ENCODE assay signal across 10 cellular contexts in genomic region chr18:3323900-3324299, GRCh38.
DNase-seq lines count a peak whose midpoint lies in the region; ATAC-seq lines count a peak whose summit lies in the region.
"Had no signal": no experiment of that assay in that cellular context is flagged by ENCODE, and none has a peak within 500 bp of the region (broad histone marks: within the 10 kb centered on the region; RNA-seq: fewer than 3 reads in every experiment).

No MANE protein-coding gene starts in this region.

- H3K4me3 Mint-ChIP-seq in activated T-helper 17 cell treated with anti-CD3 and anti-CD28 coated beads, Interleukin-2, amount 50 U/mL, for 72 hours, result peak overlapping the region; percentile 4
- H3K4me3 Mint-ChIP-seq in stimulated activated naive B cell treated with anti-CD40 and anti-IgM and Interleukin-4, amounts not matched to agents 10 μg/mL and 1 μg/mL and 100 μg/mL, for 72 hours, result no peak overlapping the region
- H3K4me3 Mint-ChIP-seq: neural progenitor cell had no signal

- ATAC-seq in GM19455 (IDR thresholded peaks at IDR 0.05; ENCODE audit: unreplicated experiment) (peak; percentile 47), GM21619 (IDR thresholded peaks at IDR 0.05; ENCODE audit: unreplicated experiment) (no peak)
- no peak for ATAC-seq in activated T-helper 17 cell treated with anti-CD3 and anti-CD28 coated beads, Interleukin-2, amount 50 U/mL, for 72 hours (replicated peaks)
- peak; percentile 85 to 88 for ATAC-seq in stimulated activated naive B cell treated with anti-CD40 and anti-IgM and Interleukin-4, amounts not matched to agents 10 μg/mL and 1 μg/mL and 100 μg/mL, for 72 hours (replicated peaks)
- ATAC-seq: stimulated activated naive CD8-positive, alpha-beta T cell treated with anti-CD3 and anti-CD28 coated beads, Interleukin-15, Interleukin-2, amounts not matched to agents 100 U/mL and 50 U/mL, for 24 hours had no signal

- no peaks in the 10 kb centered on the region for H3K9me3 Mint-ChIP-seq in activated T-helper 17 cell treated with anti-CD3 and anti-CD28 coated beads, Interleukin-2, amount 50 U/mL, for 72 hours
- H3K9me3 Mint-ChIP-seq in stimulated activated naive B cell treated with anti-CD40 and anti-IgM and Interleukin-4, amounts not matched to agents 10 μg/mL and 1 μg/mL and 100 μg/mL, for 72 hours, result no peaks in the 10 kb centered on the region
- H3K9me3 Mint-ChIP-seq: neural progenitor cell had no signal

- H3K36me3 Mint-ChIP-seq in activated T-helper 17 cell treated with anti-CD3 and anti-CD28 coated beads, Interleukin-2, amount 50 U/mL, for 72 hours (ENCODE audit: low read depth), result no peaks in the 10 kb centered on the region
- H3K36me3 Mint-ChIP-seq in stimulated activated naive B cell treated with anti-CD40 and anti-IgM and Interleukin-4, amounts not matched to agents 10 μg/mL and 1 μg/mL and 100 μg/mL, for 72 hours, result no peaks in the 10 kb centered on the region
- H3K36me3 Mint-ChIP-seq: neural progenitor cell had no signal

- peaks cover 16% of the 10 kb centered on the region for H3K4me1 Mint-ChIP-seq in activated T-helper 17 cell treated with anti-CD3 and anti-CD28 coated beads, Interleukin-2, amount 50 U/mL, for 72 hours
- peaks cover 14 to 17% of the 10 kb centered on the region in 2 donors for H3K4me1 Mint-ChIP-seq in stimulated activated naive B cell treated with anti-CD40 and anti-IgM and Interleukin-4, amounts not matched to agents 10 μg/mL and 1 μg/mL and 100 μg/mL, for 72 hours

- DNase-seq in MV-4-11 (lab: John Stamatoyannopoulos, UW), result peak; percentile 90
- DNase-seq in stimulated activated naive B cell treated with anti-CD40 and anti-IgM and Interleukin-4, amounts not matched to agents 10 μg/mL and 1 μg/mL and 100 μg/mL, for 72 hours, result no peak
- no peak for DNase-seq in NK-92 (lab: John Stamatoyannopoulos, UW; ENCODE audit: unreplicated experiment)
- no peak for DNase-seq in NCI-H1105 (lab: John Stamatoyannopoulos, UW)
- DNase-seq: DND-41; stimulated activated naive CD8-positive, alpha-beta T cell treated with anti-CD3 and anti-CD28 coated beads, Interleukin-15, Interleukin-2, amounts not matched to agents 100 U/mL and 50 U/mL, for 24 hours had no signal

- H3K27me3 Mint-ChIP-seq in activated T-helper 17 cell treated with anti-CD3 and anti-CD28 coated beads, Interleukin-2, amount 50 U/mL, for 72 hours, result peaks cover 11% of the 10 kb centered on the region
- no peaks in the 10 kb centered on the region for H3K27me3 Mint-ChIP-seq in stimulated activated naive B cell treated with anti-CD40 and anti-IgM and Interleukin-4, amounts not matched to agents 10 μg/mL and 1 μg/mL and 100 μg/mL, for 72 hours

- H3K27ac Mint-ChIP-seq in activated T-helper 17 cell treated with anti-CD3 and anti-CD28 coated beads, Interleukin-2, amount 50 U/mL, for 72 hours, result no peak overlapping the region
- H3K27ac Mint-ChIP-seq in stimulated activated naive B cell treated with anti-CD40 and anti-IgM and Interleukin-4, amounts not matched to agents 10 μg/mL and 1 μg/mL and 100 μg/mL, for 72 hours, result no peak overlapping the region
- H3K27ac Mint-ChIP-seq: neural progenitor cell had no signal

Comparison
In these comparisons a context has a peak if more than half of its experiments do, and no peak if none do; other contexts are left out.
1. ATAC-seq: peak in GM19455 (single experiment) and stimulated activated naive B cell treated with anti-CD40 and anti-IgM and Interleukin-4, amounts not matched to agents 10 μg/mL and 1 μg/mL and 100 μg/mL, for 72 hours (2 of 2); none in activated T-helper 17 cell treated with anti-CD3 and anti-CD28 coated beads, Interleukin-2, amount 50 U/mL, for 72 hours (single experiment) and GM21619 (single experiment).